ENCODE assay signal across 8 cellular contexts in genomic region chr19:58558066-58558622, GRCh38. TPM values are rescaled to one million over a fixed set of nuclear protein-coding genes. Genes with fewer than 3 reads are reported as not detected.
DNase-seq lines count a peak whose midpoint lies in the region; ATAC-seq and TF ChIP-seq lines count a peak whose summit lies in the region.

UBE2M (minus strand) TSS chr19:58558611; CDS start chr19:58558381, 230 bp downstream.

- peak within 1 kb of the TSS; percentile 98 for H3K27ac Mint-ChIP-seq in activated naive CD8-positive, alpha-beta T cell treated with anti-CD3 and anti-CD28 coated beads, Interleukin-2, amount 10 ng/mL, durations not matched to agents 7 days and 5 days

- DNase-seq in activated naive CD8-positive, alpha-beta T cell treated with anti-CD3 and anti-CD28 coated beads, Interleukin-2, amount 10 ng/mL, durations not matched to agents 7 days and 5 days: no peak
- DNase-seq in left ventricle myocardium superior: peak; percentile 94
- DNase-seq in skeletal muscle cell (ENCODE audit: low read depth): no peak
- DNase-seq in stimulated activated naive CD4-positive, alpha-beta T cell (lab: John Stamatoyannopoulos, UW): no peak

- peaks cover 18% of the 10 kb centered on the region; the same call in 1 of the 2 replicates for H3F3A ChIP-seq in Loucy (ENCODE audit: low read depth)

- H3K4me2 ChIP-seq in Loucy (ENCODE audit: low read depth, low read length, poor library complexity, severe bottlenecking): peak within 1 kb of the TSS; percentile 96

- H3K4me3 ChIP-seq in Loucy (ENCODE audit: low read length, poor library complexity, severe bottlenecking): peak within 1 kb of the TSS; percentile 90
- peak within 1 kb of the TSS; percentile 58 for H3K4me3 ChIP-seq in skeletal muscle cell (ENCODE audit: low read depth, low read length)

- peaks cover 41% of the 10 kb centered on the region for H4K20me1 ChIP-seq in Loucy (ENCODE audit: insufficient read depth, low read length, poor library complexity, severe bottlenecking)

- H3K9me2 ChIP-seq in Loucy (replicated peaks; ENCODE audit: low read depth, low read length): no peaks in the 10 kb centered on the region

- peaks cover 9% of the 10 kb centered on the region; the same call in 1 of the 2 replicates for H3K36me3 ChIP-seq in Loucy (ENCODE audit: insufficient read depth, low read length)

- H3K9ac ChIP-seq in Loucy (ENCODE audit: low read depth, low read length, poor library complexity, severe bottlenecking): peak within 1 kb of the TSS; percentile 99

- H3K79me2 ChIP-seq in Loucy (ENCODE audit: insufficient read depth, low read length): peaks cover 59% of the 10 kb centered on the region

- intact Hi-C loops in left ventricle myocardium superior (cut with micrococcal nuclease): no loop called here

- peak within 1 kb of the TSS; percentile 71; the same call in 1 of the 2 replicates for H2AFZ ChIP-seq in Loucy (ENCODE audit: low read length)

- H3K4me3 Mint-ChIP-seq in activated naive CD8-positive, alpha-beta T cell treated with anti-CD3 and anti-CD28 coated beads, Interleukin-2, amount 10 ng/mL, durations not matched to agents 7 days and 5 days: peak within 1 kb of the TSS; percentile 96

- H3K9me3 ChIP-seq in Loucy (ENCODE audit: insufficient read depth, low read depth, low read length): no peaks in the 10 kb centered on the region

- H3K4me1 Mint-ChIP-seq in activated naive CD8-positive, alpha-beta T cell treated with anti-CD3 and anti-CD28 coated beads, Interleukin-2, amount 10 ng/mL, durations not matched to agents 7 days and 5 days: peaks cover 38% of the 10 kb centered on the region

- no peaks in the 10 kb centered on the region for H3K27me3 Mint-ChIP-seq in activated naive CD8-positive, alpha-beta T cell treated with anti-CD3 and anti-CD28 coated beads, Interleukin-2, amount 10 ng/mL, durations not matched to agents 7 days and 5 days

- no peak for TF ChIP-seq CTCF in Loucy (conservative IDR thresholded peaks at IDR 0.05; ENCODE audit: low read length)

- ATAC-seq in GM18858 (IDR thresholded peaks at IDR 0.05; ENCODE audit: unreplicated experiment) (peak; percentile 1), left ventricle myocardium superior (no peak), GM21723 (IDR thresholded peaks at IDR 0.05; ENCODE audit: unreplicated experiment) (no peak), GM21526 (IDR thresholded peaks at IDR 0.05; ENCODE audit: low FRiP score, unreplicated experiment) (no peak)
- peak; percentile 2 for ATAC-seq in activated naive CD8-positive, alpha-beta T cell treated with anti-CD3 and anti-CD28 coated beads, Interleukin-2, amount 10 ng/mL, durations not matched to agents 7 days and 5 days (ENCODE audit: low read depth)

- POLR2A ChIA-PET in activated naive CD8-positive, alpha-beta T cell treated with anti-CD3 and anti-CD28 coated beads, Interleukin-2, amount 10 ng/mL, durations not matched to agents 7 days and 5 days (lab: Charles Lee): interaction anchor here (0.5 to 5.9 kb wide), 5 partner anchors 13 to 45 kb away, joined by 3 to 50 read pairs (median 11); partner anchors contain the start of genes MZF1, TRIM28 and ZBTB45

- H3K9me3 Mint-ChIP-seq in activated naive CD8-positive, alpha-beta T cell treated with anti-CD3 and anti-CD28 coated beads, Interleukin-2, amount 10 ng/mL, durations not matched to agents 7 days and 5 days: no peaks in the 10 kb centered on the region

- peaks cover 21% of the 10 kb centered on the region for H3K36me3 Mint-ChIP-seq in activated naive CD8-positive, alpha-beta T cell treated with anti-CD3 and anti-CD28 coated beads, Interleukin-2, amount 10 ng/mL, durations not matched to agents 7 days and 5 days

- H3K4me1 ChIP-seq in Loucy (ENCODE audit: insufficient read depth, low read length, poor library complexity, severe bottlenecking): peaks cover 42% of the 10 kb centered on the region

- no peaks in the 10 kb centered on the region for H3K27me3 ChIP-seq in Loucy (ENCODE audit: insufficient read depth, low read length, poor library complexity, severe bottlenecking)

RNA-seq across cellular contexts. Expression of gene UBE2M, which starts in this region (rescaled TPM):
- 10 to 100 TPM; 79.5 to 81.2 TPM for total RNA-seq in activated naive CD8-positive, alpha-beta T cell treated with anti-CD3 and anti-CD28 coated beads, Interleukin-2, amount 10 ng/mL, durations not matched to agents 7 days and 5 days
- total RNA-seq in left ventricle myocardium superior: 144 TPM

Comparison
In these comparisons a context has a peak if more than half of its experiments do, and no peak if none do; other contexts are left out.
1. ATAC-seq: peak in GM18858 (single experiment) and activated naive CD8-positive, alpha-beta T cell treated with anti-CD3 and anti-CD28 coated beads, Interleukin-2, amount 10 ng/mL, durations not matched to agents 7 days and 5 days (single experiment); none in left ventricle myocardium superior (single experiment), GM21723 (single experiment) and GM21526 (single experiment).